ENCODE assay signal across 1 cellular context in the genomic region with DNA sequence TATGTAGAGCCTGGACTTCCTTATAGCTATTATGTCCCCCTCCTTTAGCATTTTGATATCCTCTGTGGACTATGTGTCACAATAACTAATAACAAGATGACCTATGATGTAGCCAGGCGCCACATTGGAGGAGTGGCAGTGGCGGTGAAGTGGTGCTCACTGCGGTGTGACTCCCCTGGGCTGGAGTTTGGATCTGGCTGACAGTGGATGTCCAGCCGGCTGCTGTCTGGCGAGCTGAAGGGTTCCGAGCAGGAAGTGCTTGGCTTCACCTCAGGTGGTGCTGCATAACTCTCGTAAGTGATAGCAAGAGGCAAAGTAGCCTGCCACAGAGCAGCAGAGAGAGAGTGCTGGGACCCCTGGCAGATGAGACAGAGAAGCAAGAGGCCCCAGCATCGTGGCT. TPM values are rescaled to one million over a fixed set of nuclear protein-coding genes. Genes with fewer than 3 reads are reported as not detected.
"Had no signal": no experiment of that assay in that cellular context is flagged by ENCODE, and none has a peak within 500 bp of the region (broad histone marks: within the 10 kb centered on the region; RNA-seq: fewer than 3 reads in every experiment).

No MANE protein-coding gene starts in this region.

RNA-seq across cellular contexts. Expression of a gene that starts 25.1 kb away (rescaled TPM):
- total RNA-seq: cerebellum had no signal
